7 cellular contexts compared by ENCODE assay signal in the genomic region with DNA sequence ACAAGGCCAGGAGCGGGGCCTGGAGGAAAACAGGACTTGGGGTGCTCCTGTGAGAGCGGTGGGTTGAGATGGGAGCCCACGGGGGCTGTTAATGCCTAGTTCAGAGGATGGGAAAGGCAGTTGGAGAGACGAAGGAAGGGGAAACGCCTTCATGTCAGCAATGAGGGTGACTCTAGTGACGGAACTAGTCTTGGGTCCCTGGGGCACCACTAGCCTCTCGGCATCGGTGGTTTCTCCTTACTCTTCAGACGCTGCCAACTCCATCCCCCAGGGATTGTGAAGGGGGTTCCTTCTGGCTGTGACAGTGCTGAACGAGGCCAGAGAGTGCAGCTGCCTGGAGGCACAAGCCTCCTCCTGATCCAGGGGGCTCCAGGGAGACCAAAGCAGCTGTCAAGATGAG. TPM values are rescaled to one million over a fixed set of nuclear protein-coding genes. Genes with fewer than 3 reads are reported as not detected.
DNase-seq lines count a peak whose midpoint lies in the region; ATAC-seq, FAIRE-seq and TF ChIP-seq lines count a peak whose summit lies in the region.
"Had no signal": no experiment of that assay in that cellular context is flagged by ENCODE, and none has a peak within 500 bp of the region (broad histone marks: within the 10 kb centered on the region; RNA-seq: fewer than 3 reads in every experiment).

No MANE protein-coding gene starts in this region.

- peak overlapping the region; percentile 84 for H3K4me2 ChIP-seq in endothelial cell of umbilical vein (ENCODE audit: insufficient read depth, low read length)

- TF ChIP-seq POLR2A in NB4 (IDR thresholded peaks at IDR 0.05; ENCODE audit: extremely low read depth, insufficient read length) (no peak), endothelial cell of umbilical vein (IDR thresholded peaks at IDR 0.05; ENCODE audit: low read depth, low read length) (no peak)

- TF ChIP-seq CTCF in NB4 (IDR thresholded peaks at IDR 0.05; ENCODE audit: low read depth, low read length), result no peak
- no peak for TF ChIP-seq CTCF in endothelial cell of umbilical vein (IDR thresholded peaks at IDR 0.05; ENCODE audit: extremely low read depth in 1 of 2, insufficient read depth in 1 of 2, low read depth in 1 of 2, low read length in 2 of 2)

- H2AFZ ChIP-seq in endothelial cell of umbilical vein (ENCODE audit: low read depth, low read length), result peak overlapping the region; percentile 96

- no peak for FAIRE-seq in endothelial cell of umbilical vein (lab: Jason Lieb, UNC)
- FAIRE-seq: endometrium had no signal

- peak overlapping the region; percentile 66 for H3K27ac ChIP-seq in endothelial cell of umbilical vein (ENCODE audit: insufficient read depth, low read depth, low read length)
- peak overlapping the region in 20 of 21 experiments; percentile 83 to 99 (median 96) for H3K27ac ChIP-seq in skin epidermis

- no peaks in the 10 kb centered on the region for H3K27me3 ChIP-seq in endothelial cell of umbilical vein (ENCODE audit: control insufficient read depth in 2 of 2, insufficient read depth in 2 of 2, low read length in 2 of 2)

- H3K4me1 ChIP-seq in endothelial cell of umbilical vein (ENCODE audit: control insufficient read depth, extremely low read depth, insufficient read depth, low read length), result peaks cover 21% of the 10 kb centered on the region

- DNase-seq in NB4 (ENCODE audit: low read depth), result peak; percentile 75
- no peak for DNase-seq in endothelial cell of umbilical vein (ENCODE audit: low read depth, low spot score)
- no peak for DNase-seq in NCI-H2081 (lab: John Stamatoyannopoulos, UW)
- no peak for DNase-seq in NCI-H1694 treated with DMSO at 0.1 percent for 48 hours (lab: John Stamatoyannopoulos, UW)

- POLR2A ChIA-PET in endothelial cell of umbilical vein (lab: Charles Lee), result interaction anchor here (0.9 kb wide), 1 partner anchor 9 kb away, joined by 4 read pairs; a partner anchor contains a TSS

- dilution Hi-C loops in endothelial cell of umbilical vein (cut with MboI; ENCODE audit: extremely low pct_ligation_motif_present, low sequenced_read_pairs), result no loop called here

- H3K9me3 ChIP-seq in endothelial cell of umbilical vein (replicated peaks; ENCODE audit: control insufficient read depth, insufficient read depth, low read length), result no peaks in the 10 kb centered on the region

- intact Hi-C loops in endothelial cell of umbilical vein (cut with micrococcal nuclease), result no loop called here

- no peak for ATAC-seq in HG03108 (IDR thresholded peaks at IDR 0.05; ENCODE audit: unreplicated experiment)

- CTCF ChIA-PET in endothelial cell of umbilical vein (lab: Charles Lee), result interaction anchor here (0.6 to 4.6 kb wide), 18 partner anchors 9 to 83 kb away, joined by 3 to 50 read pairs (median 4); a partner anchor contains a TSS

- H3K4me3 ChIP-seq in NB4 (ENCODE audit: low read depth, low read length) (peak overlapping the region; percentile 65), endothelial cell of umbilical vein (replicated peaks in 1 of 3; ENCODE audit: insufficient read depth in 1 of 3, low read depth in 1 of 3, low read length in 3 of 3) (peak overlapping the region; percentile 58 to 76 (median 60)), skin epidermis (peak overlapping the region; percentile 74 to 99 (median 95))

- peaks cover 18% of the 10 kb centered on the region for H3K79me2 ChIP-seq in endothelial cell of umbilical vein (ENCODE audit: control insufficient read depth, insufficient read depth, low read length)

- peak overlapping the region; percentile 52 for H3K9ac ChIP-seq in endothelial cell of umbilical vein (replicated peaks; ENCODE audit: extremely low read depth, insufficient read depth, low read length)

- H3K9me1 ChIP-seq in endothelial cell of umbilical vein (replicated peaks; ENCODE audit: control insufficient read depth, extremely low read depth, insufficient read depth, low read length), result no peaks in the 10 kb centered on the region

- BruUV-seq in endothelial cell of umbilical vein (replicated peaks; lab: Mats Ljungman, UMichigan), result no TSS peak

- H4K20me1 ChIP-seq in endothelial cell of umbilical vein (replicated peaks; ENCODE audit: control insufficient read depth, extremely low read depth, insufficient read depth, low read length), result no peaks in the 10 kb centered on the region

- peaks cover 2 to 3% of the 10 kb centered on the region in 2 experiments for H3K36me3 ChIP-seq in endothelial cell of umbilical vein (ENCODE audit: control insufficient read depth in 2 of 2, extremely low read depth in 1 of 2, insufficient read depth in 2 of 2, low read length in 2 of 2)

TF ChIP-seq in endothelial cell of umbilical vein, 7 proteins besides CTCF, POLR2A, EP300 and RAD21:
- TF ChIP-seq, protein P1, sequence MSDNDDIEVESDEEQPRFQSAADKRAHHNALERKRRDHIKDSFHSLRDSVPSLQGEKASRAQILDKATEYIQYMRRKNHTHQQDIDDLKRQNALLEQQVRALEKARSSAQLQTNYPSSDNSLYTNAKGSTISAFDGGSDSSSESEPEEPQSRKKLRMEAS (IDR thresholded peaks at IDR 0.05; ENCODE audit: insufficient read depth, insufficient read length), result no peak
- TF ChIP-seq FOS (IDR thresholded peaks at IDR 0.05; ENCODE audit: borderline replicate concordance, insufficient read depth, low read length) (no peak), POLR2AphosphoS5 (IDR thresholded peaks at IDR 0.05; ENCODE audit: insufficient read depth, low read depth, low read length) (no peak), EZH2 (IDR thresholded peaks at IDR 0.05; ENCODE audit: borderline replicate concordance, low read depth, low read length, severe bottlenecking) (no peak), JUN (IDR thresholded peaks at IDR 0.05; ENCODE audit: borderline replicate concordance, insufficient read depth, insufficient read length, low read depth) (no peak), GATA2 (IDR thresholded peaks at IDR 0.05; ENCODE audit: insufficient read depth, insufficient read length, low read depth, low read length) (no peak), MYC (IDR thresholded peaks at IDR 0.05; ENCODE audit: low read depth, low read length) (no peak)

RNA-seq across cellular contexts. Expression of a gene that starts 0.7 kb away (rescaled TPM):
- 51.0 and 56.7 TPM in 2 replicates for total RNA-seq in endothelial cell of umbilical vein
- 33.8 and 47.2 TPM in 2 replicates for polyA plus RNA-seq in endothelial cell of umbilical vein
- polyA plus RNA-seq in endothelial cell of umbilical vein (2011; cell fraction: cytosol; rRNA removed), result 13.0 and 19.6 TPM in 2 replicates
- polyA plus RNA-seq in endothelial cell of umbilical vein (2011; cell fraction: nucleus; rRNA removed), result 118 and 122 TPM in 2 replicates
- 32.6 and 43.6 TPM in 2 replicates for polyA plus RNA-seq in endothelial cell of umbilical vein (2012)
- 20.5 and 32.0 TPM in 2 replicates for polyA minus RNA-seq in endothelial cell of umbilical vein
- 17.9 TPM for polyA minus RNA-seq in endothelial cell of umbilical vein (2011; cell fraction: cytosol; rRNA and poly(A)+ RNA removed)
- polyA minus RNA-seq in endothelial cell of umbilical vein (2011; cell fraction: nucleus; rRNA and poly(A)+ RNA removed), result 34.1 and 47.1 TPM in 2 replicates

RNA-seq across cellular contexts. Expression of a gene that starts 9.2 kb away (rescaled TPM):
- 0.71 and 1.0 TPM in 2 replicates for total RNA-seq in endothelial cell of umbilical vein
- 0.99 and 1.0 TPM in 2 replicates for polyA plus RNA-seq in endothelial cell of umbilical vein
- polyA plus RNA-seq in endothelial cell of umbilical vein (2011; cell fraction: cytosol; rRNA removed), result 0.54 and 0.97 TPM in 2 replicates
- polyA plus RNA-seq in endothelial cell of umbilical vein (2011; cell fraction: nucleus; rRNA removed), result 4.6 and 5.7 TPM in 2 replicates
- polyA plus RNA-seq in endothelial cell of umbilical vein (2012), result 0.95 and 2.3 TPM in 2 replicates
- polyA minus RNA-seq in endothelial cell of umbilical vein, result 0.89 and 1.4 TPM in 2 replicates
- polyA minus RNA-seq in endothelial cell of umbilical vein (2011; cell fraction: cytosol; rRNA and poly(A)+ RNA removed), result not detected
- 0.72 TPM in 1 of 2 replicates, not detected in the other for polyA minus RNA-seq in endothelial cell of umbilical vein (2011; cell fraction: nucleus; rRNA and poly(A)+ RNA removed)

RNA-seq across cellular contexts. Expression of a gene that starts 9.6 kb away (rescaled TPM):
- total RNA-seq in endothelial cell of umbilical vein, result 171 and 174 TPM in 2 replicates
- polyA plus RNA-seq in endothelial cell of umbilical vein, result 33.6 and 33.9 TPM in 2 replicates
- polyA plus RNA-seq in endothelial cell of umbilical vein (2011; cell fraction: cytosol; rRNA removed), result 45.5 and 63.4 TPM in 2 replicates
- 66.3 and 72.8 TPM in 2 replicates for polyA plus RNA-seq in endothelial cell of umbilical vein (2011; cell fraction: nucleus; rRNA removed)
- 124 and 128 TPM in 2 replicates for polyA plus RNA-seq in endothelial cell of umbilical vein (2012)
- 134 and 138 TPM in 2 replicates for polyA minus RNA-seq in endothelial cell of umbilical vein
- polyA minus RNA-seq in endothelial cell of umbilical vein (2011; cell fraction: cytosol; rRNA and poly(A)+ RNA removed), result 37.8 TPM
- 22.0 and 26.6 TPM in 2 replicates for polyA minus RNA-seq in endothelial cell of umbilical vein (2011; cell fraction: nucleus; rRNA and poly(A)+ RNA removed)

RNA-seq across cellular contexts. Expression of a gene that starts 20.6 kb away (rescaled TPM):
- total RNA-seq in endothelial cell of umbilical vein, result 65.1 and 75.2 TPM in 2 replicates
- polyA plus RNA-seq in endothelial cell of umbilical vein, result 58.4 and 68.6 TPM in 2 replicates
- 107 and 110 TPM in 2 replicates for polyA plus RNA-seq in endothelial cell of umbilical vein (2011; cell fraction: cytosol; rRNA removed)
- 80.7 and 94.6 TPM in 2 replicates for polyA plus RNA-seq in endothelial cell of umbilical vein (2011; cell fraction: nucleus; rRNA removed)
- polyA plus RNA-seq in endothelial cell of umbilical vein (2012), result 72.7 and 84.3 TPM in 2 replicates
- polyA minus RNA-seq in endothelial cell of umbilical vein, result 31.5 and 31.8 TPM in 2 replicates
- 18.1 TPM for polyA minus RNA-seq in endothelial cell of umbilical vein (2011; cell fraction: cytosol; rRNA and poly(A)+ RNA removed)
- polyA minus RNA-seq in endothelial cell of umbilical vein (2011; cell fraction: nucleus; rRNA and poly(A)+ RNA removed), result 13.0 and 19.6 TPM in 2 replicates

RNA-seq across cellular contexts. Expression of a gene that starts 37.2 kb away (rescaled TPM):
- total RNA-seq in endothelial cell of umbilical vein, result 5.1 and 5.5 TPM in 2 replicates
- 5.9 and 6.5 TPM in 2 replicates for polyA plus RNA-seq in endothelial cell of umbilical vein
- 1.6 and 2.1 TPM in 2 replicates for polyA plus RNA-seq in endothelial cell of umbilical vein (2011; cell fraction: cytosol; rRNA removed)
- polyA plus RNA-seq in endothelial cell of umbilical vein (2011; cell fraction: nucleus; rRNA removed), result 42.3 and 47.5 TPM in 2 replicates
- polyA plus RNA-seq in endothelial cell of umbilical vein (2012), result 4.4 and 4.5 TPM in 2 replicates
- 1.4 and 2.1 TPM in 2 replicates for polyA minus RNA-seq in endothelial cell of umbilical vein
- 30.8 TPM for polyA minus RNA-seq in endothelial cell of umbilical vein (2011; cell fraction: cytosol; rRNA and poly(A)+ RNA removed)
- 2.9 and 4.3 TPM in 2 replicates for polyA minus RNA-seq in endothelial cell of umbilical vein (2011; cell fraction: nucleus; rRNA and poly(A)+ RNA removed)
